In the genomic region with DNA sequence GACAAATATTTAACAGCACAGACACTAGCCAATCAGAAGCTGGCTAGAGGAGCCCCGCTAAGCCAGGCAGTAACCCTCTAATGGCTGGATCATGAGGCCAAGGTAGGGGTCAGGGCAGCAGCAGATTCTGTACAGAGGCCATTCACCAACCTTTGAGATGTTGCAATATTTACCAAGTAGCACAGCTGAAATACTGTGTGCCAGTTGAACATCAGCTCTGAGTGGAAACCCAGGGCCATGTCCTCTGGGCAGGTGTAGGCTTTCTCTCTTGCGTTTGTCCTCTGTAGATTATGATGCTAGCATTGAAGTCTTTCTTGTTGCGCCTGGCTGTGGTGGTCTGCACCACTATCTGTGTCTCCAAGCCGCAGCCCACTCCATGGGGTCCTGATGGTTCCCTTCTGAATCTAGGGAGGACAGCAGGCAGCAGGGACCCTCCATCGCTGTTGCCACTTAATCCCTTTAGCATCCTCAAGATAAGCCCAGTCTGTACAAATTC, we compare ENCODE assay signal across 1 cellular context.
TF ChIP-seq lines count a peak whose summit lies in the region.

No MANE protein-coding gene starts in this region.

TF ChIP-seq in HepG2, 621 proteins besides CTCF, POLR2A, EP300 and RAD21 (continued from another document and continues in another):
- TF ChIP-seq, protein P1, sequence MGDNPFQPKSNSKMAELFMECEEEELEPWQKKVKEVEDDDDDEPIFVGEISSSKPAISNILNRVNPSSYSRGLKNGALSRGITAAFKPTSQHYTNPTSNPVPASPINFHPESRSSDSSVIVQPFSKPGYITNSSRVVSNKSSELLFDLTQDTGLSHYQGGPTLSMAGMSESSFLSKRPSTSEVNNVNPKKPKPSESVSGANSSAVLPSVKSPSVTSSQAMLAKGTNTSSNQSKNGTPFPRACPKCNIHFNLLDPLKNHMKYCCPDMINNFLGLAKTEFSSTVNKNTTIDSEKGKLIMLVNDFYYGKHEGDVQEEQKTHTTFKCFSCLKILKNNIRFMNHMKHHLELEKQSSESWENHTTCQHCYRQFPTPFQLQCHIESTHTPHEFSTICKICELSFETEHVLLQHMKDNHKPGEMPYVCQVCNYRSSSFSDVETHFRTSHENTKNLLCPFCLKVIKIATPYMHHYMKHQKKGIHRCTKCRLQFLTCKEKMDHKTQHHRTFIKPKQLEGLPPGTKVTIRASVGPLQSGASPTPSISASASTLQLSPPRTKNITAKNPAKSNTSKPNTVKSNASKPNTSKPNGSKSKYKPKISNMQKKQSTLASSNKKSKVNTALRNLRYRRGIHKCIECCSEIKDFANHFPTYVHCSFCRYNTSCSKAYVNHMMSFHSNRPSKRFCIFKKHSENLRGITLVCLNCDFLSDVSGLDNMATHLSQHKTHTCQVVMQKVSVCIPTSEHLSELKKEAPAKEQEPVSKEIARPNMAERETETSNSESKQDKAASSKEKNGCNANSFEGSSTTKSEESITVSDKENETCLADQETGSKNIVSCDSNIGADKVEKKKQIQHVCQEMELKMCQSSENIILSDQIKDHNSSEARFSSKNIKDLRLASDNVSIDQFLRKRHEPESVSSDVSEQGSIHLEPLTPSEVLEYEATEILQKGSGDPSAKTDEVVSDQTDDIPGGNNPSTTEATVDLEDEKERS (CRISPR knock-in tag; IDR thresholded peaks at IDR 0.05): peak; percentile 74
- TF ChIP-seq, protein P2, sequence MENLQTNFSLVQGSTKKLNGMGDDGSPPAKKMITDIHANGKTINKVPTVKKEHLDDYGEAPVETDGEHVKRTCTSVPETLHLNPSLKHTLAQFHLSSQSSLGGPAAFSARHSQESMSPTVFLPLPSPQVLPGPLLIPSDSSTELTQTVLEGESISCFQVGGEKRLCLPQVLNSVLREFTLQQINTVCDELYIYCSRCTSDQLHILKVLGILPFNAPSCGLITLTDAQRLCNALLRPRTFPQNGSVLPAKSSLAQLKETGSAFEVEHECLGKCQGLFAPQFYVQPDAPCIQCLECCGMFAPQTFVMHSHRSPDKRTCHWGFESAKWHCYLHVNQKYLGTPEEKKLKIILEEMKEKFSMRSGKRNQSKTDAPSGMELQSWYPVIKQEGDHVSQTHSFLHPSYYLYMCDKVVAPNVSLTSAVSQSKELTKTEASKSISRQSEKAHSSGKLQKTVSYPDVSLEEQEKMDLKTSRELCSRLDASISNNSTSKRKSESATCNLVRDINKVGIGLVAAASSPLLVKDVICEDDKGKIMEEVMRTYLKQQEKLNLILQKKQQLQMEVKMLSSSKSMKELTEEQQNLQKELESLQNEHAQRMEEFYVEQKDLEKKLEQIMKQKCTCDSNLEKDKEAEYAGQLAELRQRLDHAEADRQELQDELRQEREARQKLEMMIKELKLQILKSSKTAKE (CRISPR knock-in tag; IDR thresholded peaks at IDR 0.05; ENCODE audit: borderline replicate concordance): peak; percentile 72
- TF ChIP-seq FOXK2 (IDR thresholded peaks at IDR 0.05) (0 out of 2 replicates have a peak, but pooled peaks have one; percentile 11), FOXP1 (IDR thresholded peaks at IDR 0.05) (no peak), FOXP1 (CRISPR knock-in tag; IDR thresholded peaks at IDR 0.05) (peak; percentile 60; the same call in 1 of the 2 replicates), ZBTB7B (CRISPR knock-in tag; IDR thresholded peaks at IDR 0.05) (peak; percentile 82), ZNF781 (CRISPR knock-in tag; IDR thresholded peaks at IDR 0.05; ENCODE audit: borderline replicate concordance, not compliant biosample characterization) (peak; percentile 85), RFX5 (IDR thresholded peaks at IDR 0.05; ENCODE audit: low read depth, low read length) (0 out of 2 replicates have a peak, but pooled peaks have one; percentile 15), SALL1 (CRISPR knock-in tag; IDR thresholded peaks at IDR 0.05) (peak; percentile 96), TARDBP (CRISPR knock-in tag; IDR thresholded peaks at IDR 0.05) (peak; percentile 88), PAF1 (CRISPR knock-in tag; IDR thresholded peaks at IDR 0.05) (no peak), KDM2A (CRISPR knock-in tag; IDR thresholded peaks at IDR 0.05; ENCODE audit: borderline replicate concordance, low read depth) (peak; percentile 36; the same call in 1 of the 2 replicates), TRIM24 (CRISPR knock-in tag; IDR thresholded peaks at IDR 0.05) (peak; percentile 73; the same call in 1 of the 2 replicates), ZNF264 (CRISPR knock-in tag; IDR thresholded peaks at IDR 0.05) (peak; percentile 81), ZNF3 (CRISPR knock-in tag; IDR thresholded peaks at IDR 0.05) (peak; percentile 63; the same call in 1 of the 2 replicates), ZFP36L2 (CRISPR knock-in tag; IDR thresholded peaks at IDR 0.05) (no peak), ZNF24 (IDR thresholded peaks at IDR 0.05) (0 out of 2 replicates have a peak, but pooled peaks have one; percentile 39), ZKSCAN5 (CRISPR knock-in tag; IDR thresholded peaks at IDR 0.05) (no peak)
- TF ChIP-seq, protein P3, sequence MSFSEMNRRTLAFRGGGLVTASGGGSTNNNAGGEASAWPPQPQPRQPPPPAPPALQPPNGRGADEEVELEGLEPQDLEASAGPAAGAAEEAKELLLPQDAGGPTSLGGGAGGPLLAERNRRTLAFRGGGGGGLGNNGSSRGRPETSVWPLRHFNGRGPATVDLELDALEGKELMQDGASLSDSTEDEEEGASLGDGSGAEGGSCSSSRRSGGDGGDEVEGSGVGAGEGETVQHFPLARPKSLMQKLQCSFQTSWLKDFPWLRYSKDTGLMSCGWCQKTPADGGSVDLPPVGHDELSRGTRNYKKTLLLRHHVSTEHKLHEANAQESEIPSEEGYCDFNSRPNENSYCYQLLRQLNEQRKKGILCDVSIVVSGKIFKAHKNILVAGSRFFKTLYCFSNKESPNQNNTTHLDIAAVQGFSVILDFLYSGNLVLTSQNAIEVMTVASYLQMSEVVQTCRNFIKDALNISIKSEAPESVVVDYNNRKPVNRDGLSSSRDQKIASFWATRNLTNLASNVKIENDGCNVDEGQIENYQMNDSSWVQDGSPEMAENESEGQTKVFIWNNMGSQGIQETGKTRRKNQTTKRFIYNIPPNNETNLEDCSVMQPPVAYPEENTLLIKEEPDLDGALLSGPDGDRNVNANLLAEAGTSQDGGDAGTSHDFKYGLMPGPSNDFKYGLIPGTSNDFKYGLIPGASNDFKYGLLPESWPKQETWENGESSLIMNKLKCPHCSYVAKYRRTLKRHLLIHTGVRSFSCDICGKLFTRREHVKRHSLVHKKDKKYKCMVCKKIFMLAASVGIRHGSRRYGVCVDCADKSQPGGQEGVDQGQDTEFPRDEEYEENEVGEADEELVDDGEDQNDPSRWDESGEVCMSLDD (CRISPR knock-in tag; IDR thresholded peaks at IDR 0.05; ENCODE audit: borderline replicate concordance): no peak; the same call in 1 of the 2 replicates
- TF ChIP-seq, protein P4, sequence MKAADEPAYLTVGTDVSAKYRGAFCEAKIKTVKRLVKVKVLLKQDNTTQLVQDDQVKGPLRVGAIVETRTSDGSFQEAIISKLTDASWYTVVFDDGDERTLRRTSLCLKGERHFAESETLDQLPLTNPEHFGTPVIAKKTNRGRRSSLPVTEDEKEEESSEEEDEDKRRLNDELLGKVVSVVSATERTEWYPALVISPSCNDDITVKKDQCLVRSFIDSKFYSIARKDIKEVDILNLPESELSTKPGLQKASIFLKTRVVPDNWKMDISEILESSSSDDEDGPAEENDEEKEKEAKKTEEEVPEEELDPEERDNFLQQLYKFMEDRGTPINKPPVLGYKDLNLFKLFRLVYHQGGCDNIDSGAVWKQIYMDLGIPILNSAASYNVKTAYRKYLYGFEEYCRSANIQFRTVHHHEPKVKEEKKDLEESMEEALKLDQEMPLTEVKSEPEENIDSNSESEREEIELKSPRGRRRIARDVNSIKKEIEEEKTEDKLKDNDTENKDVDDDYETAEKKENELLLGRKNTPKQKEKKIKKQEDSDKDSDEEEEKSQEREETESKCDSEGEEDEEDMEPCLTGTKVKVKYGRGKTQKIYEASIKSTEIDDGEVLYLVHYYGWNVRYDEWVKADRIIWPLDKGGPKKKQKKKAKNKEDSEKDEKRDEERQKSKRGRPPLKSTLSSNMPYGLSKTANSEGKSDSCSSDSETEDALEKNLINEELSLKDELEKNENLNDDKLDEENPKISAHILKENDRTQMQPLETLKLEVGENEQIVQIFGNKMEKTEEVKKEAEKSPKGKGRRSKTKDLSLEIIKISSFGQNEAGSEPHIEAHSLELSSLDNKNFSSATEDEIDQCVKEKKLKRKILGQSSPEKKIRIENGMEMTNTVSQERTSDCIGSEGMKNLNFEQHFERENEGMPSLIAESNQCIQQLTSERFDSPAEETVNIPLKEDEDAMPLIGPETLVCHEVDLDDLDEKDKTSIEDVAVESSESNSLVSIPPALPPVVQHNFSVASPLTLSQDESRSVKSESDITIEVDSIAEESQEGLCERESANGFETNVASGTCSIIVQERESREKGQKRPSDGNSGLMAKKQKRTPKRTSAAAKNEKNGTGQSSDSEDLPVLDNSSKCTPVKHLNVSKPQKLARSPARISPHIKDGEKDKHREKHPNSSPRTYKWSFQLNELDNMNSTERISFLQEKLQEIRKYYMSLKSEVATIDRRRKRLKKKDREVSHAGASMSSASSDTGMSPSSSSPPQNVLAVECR (CRISPR knock-in tag; IDR thresholded peaks at IDR 0.05; ENCODE audit: borderline replicate concordance): peak; percentile 80
- TF ChIP-seq, protein P5, sequence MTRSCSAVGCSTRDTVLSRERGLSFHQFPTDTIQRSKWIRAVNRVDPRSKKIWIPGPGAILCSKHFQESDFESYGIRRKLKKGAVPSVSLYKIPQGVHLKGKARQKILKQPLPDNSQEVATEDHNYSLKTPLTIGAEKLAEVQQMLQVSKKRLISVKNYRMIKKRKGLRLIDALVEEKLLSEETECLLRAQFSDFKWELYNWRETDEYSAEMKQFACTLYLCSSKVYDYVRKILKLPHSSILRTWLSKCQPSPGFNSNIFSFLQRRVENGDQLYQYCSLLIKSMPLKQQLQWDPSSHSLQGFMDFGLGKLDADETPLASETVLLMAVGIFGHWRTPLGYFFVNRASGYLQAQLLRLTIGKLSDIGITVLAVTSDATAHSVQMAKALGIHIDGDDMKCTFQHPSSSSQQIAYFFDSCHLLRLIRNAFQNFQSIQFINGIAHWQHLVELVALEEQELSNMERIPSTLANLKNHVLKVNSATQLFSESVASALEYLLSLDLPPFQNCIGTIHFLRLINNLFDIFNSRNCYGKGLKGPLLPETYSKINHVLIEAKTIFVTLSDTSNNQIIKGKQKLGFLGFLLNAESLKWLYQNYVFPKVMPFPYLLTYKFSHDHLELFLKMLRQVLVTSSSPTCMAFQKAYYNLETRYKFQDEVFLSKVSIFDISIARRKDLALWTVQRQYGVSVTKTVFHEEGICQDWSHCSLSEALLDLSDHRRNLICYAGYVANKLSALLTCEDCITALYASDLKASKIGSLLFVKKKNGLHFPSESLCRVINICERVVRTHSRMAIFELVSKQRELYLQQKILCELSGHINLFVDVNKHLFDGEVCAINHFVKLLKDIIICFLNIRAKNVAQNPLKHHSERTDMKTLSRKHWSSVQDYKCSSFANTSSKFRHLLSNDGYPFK (CRISPR knock-in tag; IDR thresholded peaks at IDR 0.05; ENCODE audit: borderline replicate concordance): 0 out of 2 replicates have a peak, but pooled peaks have one; percentile 82
- TF ChIP-seq, protein P6, sequence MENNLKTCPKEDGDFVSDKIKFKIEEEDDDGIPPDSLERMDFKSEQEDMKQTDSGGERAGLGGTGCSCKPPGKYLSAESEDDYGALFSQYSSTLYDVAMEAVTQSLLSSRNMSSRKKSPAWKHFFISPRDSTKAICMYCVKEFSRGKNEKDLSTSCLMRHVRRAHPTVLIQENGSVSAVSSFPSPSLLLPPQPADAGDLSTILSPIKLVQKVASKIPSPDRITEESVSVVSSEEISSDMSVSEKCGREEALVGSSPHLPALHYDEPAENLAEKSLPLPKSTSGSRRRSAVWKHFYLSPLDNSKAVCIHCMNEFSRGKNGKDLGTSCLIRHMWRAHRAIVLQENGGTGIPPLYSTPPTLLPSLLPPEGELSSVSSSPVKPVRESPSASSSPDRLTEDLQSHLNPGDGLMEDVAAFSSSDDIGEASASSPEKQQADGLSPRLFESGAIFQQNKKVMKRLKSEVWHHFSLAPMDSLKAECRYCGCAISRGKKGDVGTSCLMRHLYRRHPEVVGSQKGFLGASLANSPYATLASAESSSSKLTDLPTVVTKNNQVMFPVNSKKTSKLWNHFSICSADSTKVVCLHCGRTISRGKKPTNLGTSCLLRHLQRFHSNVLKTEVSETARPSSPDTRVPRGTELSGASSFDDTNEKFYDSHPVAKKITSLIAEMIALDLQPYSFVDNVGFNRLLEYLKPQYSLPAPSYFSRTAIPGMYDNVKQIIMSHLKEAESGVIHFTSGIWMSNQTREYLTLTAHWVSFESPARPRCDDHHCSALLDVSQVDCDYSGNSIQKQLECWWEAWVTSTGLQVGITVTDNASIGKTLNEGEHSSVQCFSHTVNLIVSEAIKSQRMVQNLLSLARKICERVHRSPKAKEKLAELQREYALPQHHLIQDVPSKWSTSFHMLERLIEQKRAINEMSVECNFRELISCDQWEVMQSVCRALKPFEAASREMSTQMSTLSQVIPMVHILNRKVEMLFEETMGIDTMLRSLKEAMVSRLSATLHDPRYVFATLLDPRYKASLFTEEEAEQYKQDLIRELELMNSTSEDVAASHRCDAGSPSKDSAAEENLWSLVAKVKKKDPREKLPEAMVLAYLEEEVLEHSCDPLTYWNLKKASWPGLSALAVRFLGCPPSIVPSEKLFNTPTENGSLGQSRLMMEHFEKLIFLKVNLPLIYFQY (CRISPR knock-in tag; IDR thresholded peaks at IDR 0.05; ENCODE audit: borderline replicate concordance): peak; percentile 57; the same call in 1 of the 2 replicates
